Comparison of ENCODE assay signal across 9 cellular contexts in the genomic region with DNA sequence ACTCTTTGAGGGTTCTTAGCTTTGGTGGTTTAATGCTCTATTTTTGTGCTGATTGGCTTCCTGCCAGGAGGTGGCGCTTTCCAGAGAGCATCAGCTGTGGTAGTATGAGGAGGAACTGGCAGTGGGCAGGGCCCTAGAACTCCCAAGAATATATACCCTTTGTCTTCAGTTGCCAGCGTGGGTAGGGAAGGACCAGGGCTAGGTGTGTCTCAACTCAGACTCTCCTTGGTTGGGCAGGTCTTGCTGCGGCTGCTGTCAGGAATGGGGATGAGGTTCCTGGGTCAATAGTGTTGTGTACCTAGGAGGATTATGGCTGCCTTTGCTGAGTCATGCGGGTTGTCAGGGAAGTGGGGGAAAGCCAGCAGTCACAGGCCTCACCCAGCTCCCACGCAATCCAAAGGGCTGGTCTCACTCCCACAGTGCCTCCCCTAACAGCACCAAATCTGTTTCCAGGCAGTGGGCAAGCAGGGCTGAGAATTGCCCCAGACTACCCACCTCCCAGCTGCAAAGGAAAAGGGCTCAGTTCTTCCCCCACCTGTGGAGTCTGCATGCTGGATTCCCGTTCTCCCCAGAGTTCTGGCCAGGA.
DNase-seq lines count a peak whose midpoint lies in the region; ATAC-seq and TF ChIP-seq lines count a peak whose summit lies in the region.
"Had no signal": no experiment of that assay in that cellular context is flagged by ENCODE, and none has a peak within 500 bp of the region (broad histone marks: within the 10 kb centered on the region; RNA-seq: fewer than 3 reads in every experiment).

No MANE protein-coding gene starts in this region.

- no peaks in the 10 kb centered on the region; the same call in 1 of the 2 replicates for H3K27me3 ChIP-seq in Panc1 (ENCODE audit: control insufficient read depth, insufficient read depth, low read length)
- no peaks in the 10 kb centered on the region for H3K27me3 ChIP-seq in esophagus muscularis mucosa

- H3K4me3 Mint-ChIP-seq in glutamatergic neuron (ENCODE audit: unreplicated experiment), result no peak overlapping the region

- ATAC-seq in Panc1, result no peak
- ATAC-seq in HG02870 (IDR thresholded peaks at IDR 0.05; ENCODE audit: unreplicated experiment), result no peak
- ATAC-seq in GM18858 (IDR thresholded peaks at IDR 0.05; ENCODE audit: unreplicated experiment), result no peak

- BruUV-seq in Panc1 (replicated peaks; lab: Mats Ljungman, UMichigan), result no TSS peak

- H3K4me3 ChIP-seq in Panc1 (ENCODE audit: low read depth in 2 of 2, low read length in 2 of 2) (no peak overlapping the region), esophagus muscularis mucosa (no peak overlapping the region)
- H3K4me3 ChIP-seq: skin epidermis had no signal

- no peak overlapping the region for H3K27ac Mint-ChIP-seq in glutamatergic neuron (ENCODE audit: unreplicated experiment)

- no peak overlapping the region for H3K27ac ChIP-seq in Panc1 (ENCODE audit: low read length)
- no peak overlapping the region for H3K27ac ChIP-seq in esophagus muscularis mucosa (replicated peaks in 1 of 4)
- H3K27ac ChIP-seq: skin epidermis had no signal

- no peaks in the 10 kb centered on the region for H3K4me1 ChIP-seq in Panc1 (ENCODE audit: control insufficient read depth, insufficient read depth, low read length)
- no peaks in the 10 kb centered on the region for H3K4me1 ChIP-seq in esophagus muscularis mucosa

- DNase-seq in CD1c-positive myeloid dendritic cell (ENCODE audit: extremely low spot score) (peak; percentile 41), Panc1 (ENCODE audit: low read depth, low spot score) (no peak), glutamatergic neuron (peak; percentile 25), cerebellar nuclear complex (lab: John Stamatoyannopoulos, UW) (no peak), esophagus muscularis mucosa (ENCODE audit: extremely low spot score) (no peak)

- intact Hi-C loops in Panc1 (cut with micrococcal nuclease; ENCODE audit: unreplicated experiment) (no loop called here), esophagus muscularis mucosa (cut with DNase I) (no loop called here)

- POLR2A ChIA-PET in Panc1 (lab: Charles Lee), result interaction anchor here (0.6 kb wide), 1 partner anchor 374 kb away, joined by 3 read pairs; no protein-coding TSS in a partner anchor

- no peak for TF ChIP-seq POLR2A in esophagus muscularis mucosa (IDR thresholded peaks at IDR 0.05; ENCODE audit: low read depth)

- H3K36me3 Mint-ChIP-seq in glutamatergic neuron (ENCODE audit: unreplicated experiment), result peaks cover 6% of the 10 kb centered on the region

- peaks cover 2% of the 10 kb centered on the region for H3K27me3 Mint-ChIP-seq in glutamatergic neuron (ENCODE audit: unreplicated experiment)

- no peaks in the 10 kb centered on the region for H3K9me3 Mint-ChIP-seq in glutamatergic neuron (ENCODE audit: unreplicated experiment)

- peak; percentile 47 for TF ChIP-seq CTCF in GM12873 (IDR thresholded peaks at IDR 0.05; ENCODE audit: insufficient read depth, low read depth, low read length, missing control alignments)
- TF ChIP-seq CTCF in Panc1 (IDR thresholded peaks at IDR 0.05), result peak; percentile 19; the same call in 1 of the 2 replicates
- peak; percentile 36 for TF ChIP-seq CTCF in glutamatergic neuron (IDR thresholded peaks at IDR 0.05; ENCODE audit: partially characterized antibody, unreplicated experiment)
- TF ChIP-seq CTCF in esophagus muscularis mucosa (IDR thresholded peaks at IDR 0.05), result no peak

- 79% methylated on average over 6 of the region's 6 CpGs for WGBS in esophagus muscularis mucosa

- in situ Hi-C loops in Panc1 (cut with HindIII; ENCODE audit: low pct_unique_long_range_greater_than_20kb, low sequenced_read_pairs), result no loop called here

- CTCF ChIA-PET in Panc1 (lab: Charles Lee), result no interaction called here

- H3K36me3 ChIP-seq in Panc1 (ENCODE audit: control insufficient read depth, insufficient read depth, low read length), result no peaks in the 10 kb centered on the region
- H3K36me3 ChIP-seq in esophagus muscularis mucosa, result no peaks in the 10 kb centered on the region

- H3K9me3 ChIP-seq in Panc1 (ENCODE audit: control insufficient read depth, insufficient read depth, low read depth, low read length) (no peaks in the 10 kb centered on the region), esophagus muscularis mucosa (peaks cover 0 to 5% (median 0%) of the 10 kb centered on the region in 4 donors)

- peaks cover 7% of the 10 kb centered on the region for H3K4me1 Mint-ChIP-seq in glutamatergic neuron (ENCODE audit: low read depth, unreplicated experiment)

- TF ChIP-seq EP300 in esophagus muscularis mucosa (IDR thresholded peaks at IDR 0.05), result no peak

Comparison
In these comparisons a context has a peak if more than half of its experiments do, and no peak if none do; other contexts are left out.
1. DNase-seq: peak in CD1c-positive myeloid dendritic cell (single experiment) and glutamatergic neuron (single experiment); none in Panc1 (single experiment), cerebellar nuclear complex (0 of 2) and esophagus muscularis mucosa (single experiment).
2. CTCF ChIP-seq: peak in GM12873 (single experiment), Panc1 (single experiment) and glutamatergic neuron (single experiment); none in esophagus muscularis mucosa (0 of 3).